In the genomic region with DNA sequence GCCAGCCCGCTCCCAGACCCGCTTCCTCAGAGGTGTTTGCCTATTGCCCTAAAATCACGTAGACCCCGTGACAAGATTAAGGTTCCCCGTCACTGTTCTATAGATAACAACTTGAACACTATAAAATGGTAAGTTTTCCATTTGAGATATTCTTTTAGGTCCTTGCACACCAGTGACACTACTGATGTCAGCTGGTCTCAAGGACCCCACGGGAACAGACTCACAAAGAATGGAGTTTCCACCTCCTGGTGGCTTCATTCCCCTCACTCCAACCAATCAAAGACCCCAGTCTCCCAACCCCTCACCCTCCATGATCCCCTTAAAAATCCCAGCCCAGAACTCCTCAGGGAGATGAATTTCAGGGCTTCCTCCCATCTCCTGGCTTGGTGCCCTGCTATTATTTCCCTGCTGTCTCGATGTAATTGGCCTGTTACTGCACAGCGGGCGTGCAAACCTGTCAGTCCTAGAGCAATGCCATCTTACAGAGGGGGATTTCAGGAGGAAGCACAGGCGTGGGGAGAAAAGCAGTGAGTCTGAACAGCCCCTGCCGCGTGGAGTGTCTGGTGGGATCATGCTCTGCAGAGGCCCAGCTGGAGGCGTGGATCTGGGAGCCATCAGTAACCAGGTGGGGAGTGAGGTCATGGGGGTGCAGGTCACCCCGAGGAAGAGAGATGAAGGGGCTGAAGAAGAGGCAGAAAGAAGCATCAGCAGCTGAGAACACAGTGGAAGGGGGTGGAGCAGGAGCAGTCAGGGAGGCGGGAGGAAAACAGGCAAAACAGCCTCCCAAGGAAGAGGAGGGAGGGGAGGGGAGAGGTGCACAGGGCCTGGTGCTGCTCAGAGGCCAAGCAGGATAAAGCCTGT, we compare ENCODE assay signal across 11 cellular contexts. TPM values are rescaled to one million over a fixed set of nuclear protein-coding genes. Genes with fewer than 3 reads are reported as not detected.
DNase-seq lines count a peak whose midpoint lies in the region; ATAC-seq, FAIRE-seq and TF ChIP-seq lines count a peak whose summit lies in the region.
"Had no signal": no experiment of that assay in that cellular context is flagged by ENCODE, and none has a peak within 500 bp of the region (broad histone marks: within the 10 kb centered on the region; RNA-seq: fewer than 3 reads in every experiment).

No MANE protein-coding gene starts in this region.

- H3K36me3 ChIP-seq in astrocyte (ENCODE audit: insufficient read depth, low read length), result no peaks in the 10 kb centered on the region

- H3K4me3 Mint-ChIP-seq in astrocyte (ENCODE audit: unreplicated experiment), result peak overlapping the region; percentile 34
- no peak overlapping the region for H3K4me3 Mint-ChIP-seq in neural crest cell

- DNase-seq in NCI-H82 (lab: John Stamatoyannopoulos, UW), result peak; percentile 73
- no peak for DNase-seq in NCI-H82 treated with DMSO at 0.1 percent for 48 hours (lab: John Stamatoyannopoulos, UW; ENCODE audit: unreplicated experiment)
- peak; percentile 87 for DNase-seq in NCI-H146 (lab: John Stamatoyannopoulos, UW)
- DNase-seq in astrocyte (ENCODE audit: low read depth), result no peak
- no peak for DNase-seq in neural crest cell (ENCODE audit: low read depth, low spot score)
- DNase-seq in GM10266 (ENCODE audit: extremely low spot score), result no peak
- DNase-seq in stimulated activated naive CD4-positive, alpha-beta T cell treated with Interleukin-2 at 50 U/mL for 16 hours (lab: John Stamatoyannopoulos, UW), result no peak
- DNase-seq: GOT3 had no signal

- H3K4me1 Mint-ChIP-seq in astrocyte (ENCODE audit: low read depth, unreplicated experiment) (peaks cover 48% of the 10 kb centered on the region), neural crest cell (peaks cover 32% of the 10 kb centered on the region)

- H3K4me2 ChIP-seq in astrocyte (ENCODE audit: low read length), result no peak overlapping the region
- H3K4me2 ChIP-seq: A549 had no signal

- H3K79me2 ChIP-seq in astrocyte (ENCODE audit: insufficient read depth, low read length), result no peaks in the 10 kb centered on the region

- no peak overlapping the region for H3K27ac ChIP-seq in astrocyte (ENCODE audit: low read depth, low read length)

- H3K27me3 Mint-ChIP-seq in astrocyte (ENCODE audit: low read depth, unreplicated experiment) (peaks cover 5% of the 10 kb centered on the region), neural crest cell (ENCODE audit: low read depth) (no peaks in the 10 kb centered on the region)

- no peaks in the 10 kb centered on the region for H4K20me1 ChIP-seq in astrocyte (ENCODE audit: insufficient read depth, low read length)

- no peaks in the 10 kb centered on the region for H3K27me3 ChIP-seq in astrocyte (ENCODE audit: insufficient read depth, low read length)

- H2AFZ ChIP-seq in astrocyte (ENCODE audit: low read depth, low read length), result no peak overlapping the region

- no peak for ATAC-seq in GM21367 (IDR thresholded peaks at IDR 0.05; ENCODE audit: unreplicated experiment)

- no peak for FAIRE-seq in astrocyte (lab: Jason Lieb, UNC)
- FAIRE-seq: A549, RCC 7860 had no signal

- H3K9ac ChIP-seq in astrocyte (ENCODE audit: low read length), result no peak overlapping the region

- H3K4me1 ChIP-seq in astrocyte (ENCODE audit: insufficient read depth, low read length), result peaks cover 42% of the 10 kb centered on the region

- H3K27ac Mint-ChIP-seq in astrocyte (ENCODE audit: unreplicated experiment), result no peak overlapping the region
- peak overlapping the region; percentile 94 for H3K27ac Mint-ChIP-seq in neural crest cell (ENCODE audit: unreplicated experiment)

- TF ChIP-seq CTCF in astrocyte (IDR thresholded peaks at IDR 0.05; ENCODE audit: insufficient read depth, low read depth, low read length), result no peak
- TF ChIP-seq CTCF in neural crest cell (conservative IDR thresholded peaks at IDR 0.05), result no peak
- TF ChIP-seq CTCF in GM10266 (IDR thresholded peaks at IDR 0.05; ENCODE audit: control insufficient read depth, insufficient read depth, low read depth, missing control alignments), result no peak

- H3K9me3 Mint-ChIP-seq in astrocyte (ENCODE audit: unreplicated experiment) (no peaks in the 10 kb centered on the region), neural crest cell (no peaks in the 10 kb centered on the region)

- no peaks in the 10 kb centered on the region for H3K9me3 ChIP-seq in astrocyte (ENCODE audit: insufficient read depth, low read depth, low read length)
- H3K9me3 ChIP-seq: A549 had no signal

- H3K4me3 ChIP-seq in astrocyte (ENCODE audit: insufficient read depth, low read depth, low read length), result no peak overlapping the region
- H3K4me3 ChIP-seq: A549 had no signal

- H3K36me3 Mint-ChIP-seq in astrocyte (ENCODE audit: low read depth, unreplicated experiment) (no peaks in the 10 kb centered on the region), neural crest cell (ENCODE audit: low read depth) (no peaks in the 10 kb centered on the region)

RNA-seq across cellular contexts. Expression of gene LBR, which starts 35.1 kb away (rescaled TPM):
- 35.0 and 42.6 TPM in 2 replicates for total RNA-seq in astrocyte
- total RNA-seq in neural crest cell, result 168 and 181 TPM in 2 replicates

Comparison
In these comparisons a context has a peak if more than half of its experiments do, and no peak if none do; other contexts are left out.
1. DNase-seq: peak in NCI-H82 (single experiment) and NCI-H146 (single experiment); none in NCI-H82 treated with DMSO at 0.1 percent for 48 hours (single experiment), astrocyte (single experiment), neural crest cell (single experiment), GM10266 (single experiment) and stimulated activated naive CD4-positive, alpha-beta T cell treated with Interleukin-2 at 50 U/mL for 16 hours (single experiment).